In genomic region chr14:20690848-20691640, GRCh38 we compare ENCODE assay signal across 8 cellular contexts. TPM values are rescaled to one million over a fixed set of nuclear protein-coding genes. Genes with fewer than 3 reads are reported as not detected.
DNase-seq lines count a peak whose midpoint lies in the region; ATAC-seq and TF ChIP-seq lines count a peak whose summit lies in the region.

No MANE protein-coding gene starts in this region.

- H3K4me1 ChIP-seq in parathyroid adenoma, result no peaks in the 10 kb centered on the region

- no peak for DNase-seq in BJ (ENCODE audit: low read depth)
- peak; percentile 44 for DNase-seq in KG1 (lab: John Stamatoyannopoulos, UW)
- DNase-seq in OCI-M1 (lab: John Stamatoyannopoulos, UW), result peak; percentile 81
- peak; percentile 23 for DNase-seq in activated naive CD4-positive, alpha-beta T cell treated with anti-CD3 and anti-CD28 coated beads, Interleukin-2, amount 50 U/mL, for 16 hours
- DNase-seq in globus pallidus (ENCODE audit: low spot score), result peak; percentile 79

- no peak overlapping the region for H2AFZ ChIP-seq in parathyroid adenoma

- no peaks in the 10 kb centered on the region for H3K79me2 ChIP-seq in parathyroid adenoma

- CTCF ChIA-PET in BJ (lab: Yijun Ruan, JAX), result interaction anchor here (0.5 to 2.9 kb wide), 30 partner anchors 9 to 417 kb away, joined by 3 to 19 read pairs (median 4); partner anchors contain the start of gene PARP2

- no peaks in the 10 kb centered on the region for H3K9me3 ChIP-seq in parathyroid adenoma (ENCODE audit: control insufficient read depth, low read length)

- ATAC-seq in GM18517 (IDR thresholded peaks at IDR 0.05; ENCODE audit: unreplicated experiment) (peak; percentile 65), GM19455 (IDR thresholded peaks at IDR 0.05; ENCODE audit: unreplicated experiment) (no peak)

- H3K36me3 ChIP-seq in BJ (ENCODE audit: control insufficient read depth, insufficient read depth, low read length), result peaks cover 1% of the 10 kb centered on the region; the same call in 1 of the 2 replicates
- no peaks in the 10 kb centered on the region for H3K36me3 ChIP-seq in parathyroid adenoma (ENCODE audit: control insufficient read depth, insufficient read depth, low read length)

- H3K27me3 ChIP-seq in BJ (ENCODE audit: control insufficient read depth, insufficient read depth, low read length) (no peaks in the 10 kb centered on the region), parathyroid adenoma (ENCODE audit: control insufficient read depth, insufficient read depth, low read length) (no peaks in the 10 kb centered on the region)

- H3K4me3 ChIP-seq in BJ (ENCODE audit: low read depth, low read length) (no peak overlapping the region), parathyroid adenoma (ENCODE audit: low read depth, low read length) (no peak overlapping the region)

- H3K27ac ChIP-seq in parathyroid adenoma, result no peak overlapping the region

- H3K9ac ChIP-seq in parathyroid adenoma, result no peak overlapping the region

- POLR2A ChIA-PET in BJ (lab: Charles Lee), result no interaction called here

- H3K4me2 ChIP-seq in parathyroid adenoma (ENCODE audit: low read length), result no peak overlapping the region

- TF ChIP-seq CTCF in BJ (IDR thresholded peaks at IDR 0.05; ENCODE audit: insufficient read depth, low read depth, low read length) (peak; percentile 80), parathyroid adenoma (IDR thresholded peaks at IDR 0.05) (peak; percentile 87)

RNA-seq across cellular contexts. Expression of gene ANG, which starts 2.5 kb away (rescaled TPM):
- polyA plus RNA-seq in BJ (2011; rRNA removed), result 9.2 and 12.7 TPM in 2 replicates
- polyA minus RNA-seq in BJ (2011; rRNA and poly(A)+ RNA removed), result 3.8 and 6.9 TPM in 2 replicates

RNA-seq across cellular contexts. Expression of gene RNASE4, which starts 6.7 kb away (rescaled TPM):
- polyA plus RNA-seq in BJ (2011; rRNA removed), result 38.6 and 42.4 TPM in 2 replicates
- polyA minus RNA-seq in BJ (2011; rRNA and poly(A)+ RNA removed), result 11.9 and 16.1 TPM in 2 replicates

RNA-seq across cellular contexts. Expression of gene OR6S1, which starts 49.6 kb away (rescaled TPM):
- not detected in 2 replicates for polyA plus RNA-seq in BJ (2011; rRNA removed)
- polyA minus RNA-seq in BJ (2011; rRNA and poly(A)+ RNA removed), result not detected in 2 replicates

RNA-seq across cellular contexts. Expression of gene EDDM3A, which starts 54.6 kb away (rescaled TPM):
- polyA plus RNA-seq in BJ (2011; rRNA removed), result not detected in 2 replicates
- not detected in 2 replicates for polyA minus RNA-seq in BJ (2011; rRNA and poly(A)+ RNA removed)
